17 cellular contexts compared by ENCODE assay signal in genomic region chr12:93335603-93336162, GRCh38.
"Had no signal": no experiment of that assay in that cellular context is flagged by ENCODE, and none has a peak within 500 bp of the region (broad histone marks: within the 10 kb centered on the region; RNA-seq: fewer than 3 reads in every experiment).

No MANE protein-coding gene starts in this region.

- H3K9me3 ChIP-seq: adrenal gland, testis had no signal

- ATAC-seq: activated T-helper 17 cell treated with anti-CD3 and anti-CD28 coated beads, Interleukin-2, amount 50 U/mL, for 72 hours had no signal

- H3K27ac Mint-ChIP-seq: activated B cell treated with CpG ODN at 0.5 μM for 24 hours; activated CD4-positive, alpha-beta T cell treated with anti-CD3 and anti-CD28 coated beads, Interleukin-2, amount 10 ng/mL, durations not matched to agents 24 days and 14 days; activated naive CD4-positive, alpha-beta T cell treated with anti-CD3 and anti-CD28 coated beads for 36 hours; activated T-helper 17 cell treated with anti-CD3 and anti-CD28 coated beads, Interleukin-2, amount 50 U/mL, for 72 hours; dendritic cell treated with granulocyte-macrophage colony-stimulating factor and Interleukin-4, amounts not matched to agents 40 ng/mL and 50 ng/mL, for 4 days; naive B cell; stimulated activated naive CD8-positive, alpha-beta T cell treated with anti-CD3 and anti-CD28 coated beads, Interleukin-15, Interleukin-2, amounts not matched to agents 100 ng/mL and 50 ng/mL, for 24 hours; T-helper 1 cell treated with Interleukin-12 subunit alpha and Interleukin-12 subunit beta and Interleukin-4 antibody, amounts not matched to agents 30 μg/mL and 1 μg/mL, for 36 hours had no signal

- H3K27me3 ChIP-seq: adrenal gland, testis had no signal

- H3K4me3 Mint-ChIP-seq: activated B cell treated with CpG ODN at 0.5 μM for 24 hours; activated CD4-positive, alpha-beta T cell treated with anti-CD3 and anti-CD28 coated beads, Interleukin-2, amount 10 ng/mL, durations not matched to agents 24 days and 14 days; activated naive CD4-positive, alpha-beta T cell treated with anti-CD3 and anti-CD28 coated beads for 36 hours; activated T-helper 17 cell treated with anti-CD3 and anti-CD28 coated beads, Interleukin-2, amount 50 U/mL, for 72 hours; dendritic cell treated with granulocyte-macrophage colony-stimulating factor and Interleukin-4, amounts not matched to agents 40 ng/mL and 50 ng/mL, for 4 days; naive B cell; stimulated activated naive CD8-positive, alpha-beta T cell treated with anti-CD3 and anti-CD28 coated beads, Interleukin-15, Interleukin-2, amounts not matched to agents 100 ng/mL and 50 ng/mL, for 24 hours; T-helper 1 cell treated with Interleukin-12 subunit alpha and Interleukin-12 subunit beta and Interleukin-4 antibody, amounts not matched to agents 30 μg/mL and 1 μg/mL, for 36 hours had no signal

- FAIRE-seq: kidney, TTC549 had no signal

- H3K27ac ChIP-seq: adrenal gland, testis had no signal

- H3K9me3 Mint-ChIP-seq: activated B cell treated with CpG ODN at 0.5 μM for 24 hours; activated CD4-positive, alpha-beta T cell treated with anti-CD3 and anti-CD28 coated beads, Interleukin-2, amount 10 ng/mL, durations not matched to agents 24 days and 14 days; activated naive CD4-positive, alpha-beta T cell treated with anti-CD3 and anti-CD28 coated beads for 36 hours; activated T-helper 17 cell treated with anti-CD3 and anti-CD28 coated beads, Interleukin-2, amount 50 U/mL, for 72 hours; dendritic cell treated with granulocyte-macrophage colony-stimulating factor and Interleukin-4, amounts not matched to agents 40 ng/mL and 50 ng/mL, for 4 days; naive B cell; stimulated activated naive CD8-positive, alpha-beta T cell treated with anti-CD3 and anti-CD28 coated beads, Interleukin-15, Interleukin-2, amounts not matched to agents 100 ng/mL and 50 ng/mL, for 24 hours; T-helper 1 cell treated with Interleukin-12 subunit alpha and Interleukin-12 subunit beta and Interleukin-4 antibody, amounts not matched to agents 30 μg/mL and 1 μg/mL, for 36 hours had no signal

- H3K4me1 ChIP-seq: adrenal gland, testis had no signal

- H3K4me1 Mint-ChIP-seq: activated B cell treated with CpG ODN at 0.5 μM for 24 hours; activated CD4-positive, alpha-beta T cell treated with anti-CD3 and anti-CD28 coated beads, Interleukin-2, amount 10 ng/mL, durations not matched to agents 24 days and 14 days; activated T-helper 17 cell treated with anti-CD3 and anti-CD28 coated beads, Interleukin-2, amount 50 U/mL, for 72 hours; naive B cell had no signal

- H3K4me3 ChIP-seq: adrenal gland, testis had no signal

- DNase-seq: activated B cell treated with CpG ODN at 0.5 μM for 24 hours; activated CD4-positive, alpha-beta T cell treated with anti-CD3 and anti-CD28 coated beads, Interleukin-2, amount 10 ng/mL, durations not matched to agents 24 days and 14 days; activated naive CD4-positive, alpha-beta T cell treated with anti-CD3 and anti-CD28 coated beads for 36 hours; activated T-cell treated with anti-CD3 and anti-CD28 coated beads for 4 hours; adrenal gland; erythroblast; kidney; midbrain; naive B cell; stimulated activated CD4-positive, alpha-beta T cell treated with anti-CD3 and anti-CD28 coated beads, Interleukin-4, amount 100 ng/mL, for 1 hour; stimulated activated CD8-positive, alpha-beta memory T cell treated with anti-CD3 and anti-CD28 coated beads, Interleukin-4, amount 100 ng/mL, for 48 hours; testis had no signal

- H3K36me3 Mint-ChIP-seq: naive B cell had no signal

- H3K36me3 ChIP-seq: adrenal gland had no signal

- H3K27me3 Mint-ChIP-seq: activated B cell treated with CpG ODN at 0.5 μM for 24 hours; stimulated activated naive CD8-positive, alpha-beta T cell treated with anti-CD3 and anti-CD28 coated beads, Interleukin-15, Interleukin-2, amounts not matched to agents 100 ng/mL and 50 ng/mL, for 24 hours had no signal
